ENCODE assay signal across 13 cellular contexts in genomic region chr10:613661-614340, GRCh38.
A peak's percentile ranks its signal among the peaks of the same experiment; 100 is the strongest.
DNase-seq lines count a peak whose midpoint lies in the region; ATAC-seq and TF ChIP-seq lines count a peak whose summit lies in the region.
"Had no signal": no experiment of that assay in that cellular context is flagged by ENCODE, and none has a peak within 500 bp of the region (broad histone marks: within the 10 kb centered on the region; RNA-seq: fewer than 3 reads in every experiment).

No MANE protein-coding gene starts in this region.

- in situ Hi-C loops in transverse colon (cut with MboI; ENCODE audit: low pct_ligation_motif_present in 1 of 4, low pct_unique_long_range_greater_than_20kb in 1 of 4, low sequenced_read_pairs in 3 of 4), result no loop called here

- H3K4me3 ChIP-seq in parathyroid adenoma (ENCODE audit: low read depth, low read length), result no peak overlapping the region
- H3K4me3 ChIP-seq in transverse colon, result no peak overlapping the region

- TF ChIP-seq POLR2A in transverse colon (IDR thresholded peaks at IDR 0.05), result no peak

- intact Hi-C loops in transverse colon (cut with DNase I; ENCODE audit: low total_unique reads), result no loop called here

- no peaks in the 10 kb centered on the region for H3K36me3 Mint-ChIP-seq in glutamatergic neuron (ENCODE audit: unreplicated experiment)
- peaks cover 2% of the 10 kb centered on the region for H3K36me3 Mint-ChIP-seq in activated T-cell treated with anti-CD3 and anti-CD28 coated beads, Interleukin-2, amount 50 U/mL, for 4 hours (ENCODE audit: insufficient read depth)
- no peaks in the 10 kb centered on the region for H3K36me3 Mint-ChIP-seq in naive thymus-derived CD8-positive, alpha-beta T cell
- H3K36me3 Mint-ChIP-seq: activated naive CD4-positive, alpha-beta T cell treated with anti-CD3 and anti-CD28 coated beads, Interleukin-2, amount 10 ng/mL, durations not matched to agents 7 days and 5 days had no signal

- no peaks in the 10 kb centered on the region for H3K9me3 ChIP-seq in parathyroid adenoma (ENCODE audit: control insufficient read depth, low read length)
- no peaks in the 10 kb centered on the region for H3K9me3 ChIP-seq in transverse colon
- H3K9me3 ChIP-seq: BE2C had no signal

- H3K27ac Mint-ChIP-seq in glutamatergic neuron (ENCODE audit: unreplicated experiment), result peak overlapping the region; percentile 70
- no peak overlapping the region for H3K27ac Mint-ChIP-seq in naive thymus-derived CD8-positive, alpha-beta T cell
- H3K27ac Mint-ChIP-seq: activated naive CD4-positive, alpha-beta T cell treated with anti-CD3 and anti-CD28 coated beads, Interleukin-2, amount 10 ng/mL, durations not matched to agents 7 days and 5 days; T-helper 17 cell had no signal

- WGBS in transverse colon (ENCODE audit: low coverage in 1 of 2), 2 donors, result 32 to 73% methylated on average over 5 to 12 of the region's 12 CpGs

- peak overlapping the region; percentile 64 for H3K4me2 ChIP-seq in parathyroid adenoma (ENCODE audit: low read length)

- H3K4me1 ChIP-seq in parathyroid adenoma, result peaks cover 55% of the 10 kb centered on the region
- H3K4me1 ChIP-seq in transverse colon, result peaks cover 18 to 54% (median 35%) of the 10 kb centered on the region in 4 donors

- H3K4me3 Mint-ChIP-seq in glutamatergic neuron (ENCODE audit: unreplicated experiment), result peak overlapping the region; percentile 41
- no peak overlapping the region for H3K4me3 Mint-ChIP-seq in activated T-cell treated with anti-CD3 and anti-CD28 coated beads, Interleukin-2, amount 50 U/mL, for 4 hours
- no peak overlapping the region for H3K4me3 Mint-ChIP-seq in naive thymus-derived CD8-positive, alpha-beta T cell
- H3K4me3 Mint-ChIP-seq: activated naive CD4-positive, alpha-beta T cell treated with anti-CD3 and anti-CD28 coated beads, Interleukin-2, amount 10 ng/mL, durations not matched to agents 7 days and 5 days; T-helper 17 cell had no signal

- POLR2A ChIA-PET in naive thymus-derived CD8-positive, alpha-beta T cell (lab: Charles Lee), result no interaction called here

- no peak for DNase-seq in glutamatergic neuron
- no peak for DNase-seq in transverse colon
- DNase-seq in activated T-cell treated with anti-CD3 and anti-CD28 coated beads, Interleukin-2, amount 50 U/mL, for 4 hours, result no peak
- no peak for DNase-seq in naive thymus-derived CD8-positive, alpha-beta T cell
- DNase-seq in activated CD4-positive, alpha-beta T cell treated with anti-CD3 and anti-CD28 coated beads, Interleukin-2, amount 50 U/mL, for 4 hours, result no peak
- DNase-seq: activated CD8-positive, alpha-beta memory T cell treated with anti-CD3 and anti-CD28 coated beads, Interleukin-2, amount 50 U/mL, for 48 hours; activated naive CD4-positive, alpha-beta T cell treated with anti-CD3 and anti-CD28 coated beads, Interleukin-2, amount 10 ng/mL, durations not matched to agents 7 days and 5 days; BE2C; brain microvascular endothelial cell; NCI-H187 treated with DMSO at 0.1 percent for 48 hours; T-helper 17 cell had no signal

- H3K9ac ChIP-seq in parathyroid adenoma, result no peak overlapping the region

- no peak for ATAC-seq in activated T-cell treated with anti-CD3 and anti-CD28 coated beads, Interleukin-2, amount 50 U/mL, for 4 hours
- ATAC-seq in naive thymus-derived CD8-positive, alpha-beta T cell, result no peak
- ATAC-seq: T-helper 17 cell had no signal

- peaks cover 71% of the 10 kb centered on the region for H3K4me1 Mint-ChIP-seq in glutamatergic neuron (ENCODE audit: low read depth, unreplicated experiment)
- H3K4me1 Mint-ChIP-seq in activated T-cell treated with anti-CD3 and anti-CD28 coated beads, Interleukin-2, amount 50 U/mL, for 4 hours (ENCODE audit: low read depth), result peaks cover 10% of the 10 kb centered on the region
- peaks cover 0 to 2% (median under 1%) of the 10 kb centered on the region in 4 donors for H3K4me1 Mint-ChIP-seq in naive thymus-derived CD8-positive, alpha-beta T cell
- H3K4me1 Mint-ChIP-seq: activated naive CD4-positive, alpha-beta T cell treated with anti-CD3 and anti-CD28 coated beads, Interleukin-2, amount 10 ng/mL, durations not matched to agents 7 days and 5 days had no signal

- peaks cover 22% of the 10 kb centered on the region for H3K9me3 Mint-ChIP-seq in glutamatergic neuron (ENCODE audit: unreplicated experiment)
- peaks cover 7% of the 10 kb centered on the region for H3K9me3 Mint-ChIP-seq in activated T-cell treated with anti-CD3 and anti-CD28 coated beads, Interleukin-2, amount 50 U/mL, for 4 hours
- H3K9me3 Mint-ChIP-seq in naive thymus-derived CD8-positive, alpha-beta T cell, result no peaks in the 10 kb centered on the region
- H3K9me3 Mint-ChIP-seq: activated naive CD4-positive, alpha-beta T cell treated with anti-CD3 and anti-CD28 coated beads, Interleukin-2, amount 10 ng/mL, durations not matched to agents 7 days and 5 days had no signal

- no peaks in the 10 kb centered on the region for H3K27me3 ChIP-seq in parathyroid adenoma (ENCODE audit: control insufficient read depth, insufficient read depth, low read length)
- no peaks in the 10 kb centered on the region for H3K27me3 ChIP-seq in transverse colon
- H3K27me3 ChIP-seq: BE2C, brain microvascular endothelial cell had no signal

- H3K27me3 Mint-ChIP-seq in glutamatergic neuron (ENCODE audit: unreplicated experiment), result peaks cover 23% of the 10 kb centered on the region
- peaks cover 16% of the 10 kb centered on the region for H3K27me3 Mint-ChIP-seq in activated T-cell treated with anti-CD3 and anti-CD28 coated beads, Interleukin-2, amount 50 U/mL, for 4 hours (ENCODE audit: low read depth)
- peaks cover 12 to 22% (median 19%) of the 10 kb centered on the region in 5 donors for H3K27me3 Mint-ChIP-seq in naive thymus-derived CD8-positive, alpha-beta T cell

- peak overlapping the region; percentile 98 for H3K27ac ChIP-seq in VCaP
- peak overlapping the region; percentile 83 for H3K27ac ChIP-seq in parathyroid adenoma
- H3K27ac ChIP-seq in transverse colon, result peak overlapping the region; percentile 39 to 76 (median 70)
- H3K27ac ChIP-seq: brain microvascular endothelial cell had no signal

- TF ChIP-seq CTCF in VCaP (conservative IDR thresholded peaks at IDR 0.05) (no peak), glutamatergic neuron (IDR thresholded peaks at IDR 0.05; ENCODE audit: partially characterized antibody, unreplicated experiment) (no peak), parathyroid adenoma (IDR thresholded peaks at IDR 0.05) (no peak), transverse colon (IDR thresholded peaks at IDR 0.05) (no peak)

- no peak for TF ChIP-seq EP300 in transverse colon (IDR thresholded peaks at IDR 0.05; ENCODE audit: low read depth)

- H2AFZ ChIP-seq in parathyroid adenoma, result no peak overlapping the region

- H3K36me3 ChIP-seq in parathyroid adenoma (ENCODE audit: control insufficient read depth, insufficient read depth, low read length) (no peaks in the 10 kb centered on the region), transverse colon (no peaks in the 10 kb centered on the region)
- H3K36me3 ChIP-seq: BE2C, brain microvascular endothelial cell had no signal

- H3K79me2 ChIP-seq in parathyroid adenoma, result peaks cover under 1% of the 10 kb centered on the region
